In genomic region chr18:79888016-79888415, GRCh38 we compare ENCODE assay signal across 17 cellular contexts.
"Had no signal": no experiment of that assay in that cellular context is flagged by ENCODE, and none has a peak within 500 bp of the region (broad histone marks: within the 10 kb centered on the region; RNA-seq: fewer than 3 reads in every experiment).

No MANE protein-coding gene starts in this region.

- H3K27me3 ChIP-seq: foreskin keratinocyte, hepatocyte, suprapubic skin, tibial artery had no signal

- DNase-seq: caudate nucleus; effector CD4-positive, alpha-beta T cell; erythroblast; foreskin keratinocyte; kidney glomerular epithelial cell; midbrain; occipital lobe; stimulated activated CD4-positive, alpha-beta T cell treated with anti-CD3 and anti-CD28 coated beads, Interleukin-12 subunit alpha, Interleukin-12 subunit beta, amount 100 ng/mL, for 4 hours; stimulated activated naive CD4-positive, alpha-beta T cell had no signal

- FAIRE-seq: endothelial cell of umbilical vein had no signal

- H3K4me3 ChIP-seq: coronary artery, hepatocyte, lower lobe of right lung, sigmoid colon, skin epidermis, suprapubic skin, tibial artery had no signal

- ATAC-seq: foreskin keratinocyte had no signal

- H3K36me3 ChIP-seq: lower lobe of right lung, sigmoid colon, suprapubic skin, tibial artery had no signal

- H3K27ac ChIP-seq: coronary artery, foreskin keratinocyte, hepatocyte, lower lobe of right lung, sigmoid colon, skin epidermis, suprapubic skin, tibial artery had no signal

- H3K4me1 ChIP-seq: foreskin keratinocyte, lower lobe of right lung, sigmoid colon, suprapubic skin, tibial artery had no signal
